In the genomic region with DNA sequence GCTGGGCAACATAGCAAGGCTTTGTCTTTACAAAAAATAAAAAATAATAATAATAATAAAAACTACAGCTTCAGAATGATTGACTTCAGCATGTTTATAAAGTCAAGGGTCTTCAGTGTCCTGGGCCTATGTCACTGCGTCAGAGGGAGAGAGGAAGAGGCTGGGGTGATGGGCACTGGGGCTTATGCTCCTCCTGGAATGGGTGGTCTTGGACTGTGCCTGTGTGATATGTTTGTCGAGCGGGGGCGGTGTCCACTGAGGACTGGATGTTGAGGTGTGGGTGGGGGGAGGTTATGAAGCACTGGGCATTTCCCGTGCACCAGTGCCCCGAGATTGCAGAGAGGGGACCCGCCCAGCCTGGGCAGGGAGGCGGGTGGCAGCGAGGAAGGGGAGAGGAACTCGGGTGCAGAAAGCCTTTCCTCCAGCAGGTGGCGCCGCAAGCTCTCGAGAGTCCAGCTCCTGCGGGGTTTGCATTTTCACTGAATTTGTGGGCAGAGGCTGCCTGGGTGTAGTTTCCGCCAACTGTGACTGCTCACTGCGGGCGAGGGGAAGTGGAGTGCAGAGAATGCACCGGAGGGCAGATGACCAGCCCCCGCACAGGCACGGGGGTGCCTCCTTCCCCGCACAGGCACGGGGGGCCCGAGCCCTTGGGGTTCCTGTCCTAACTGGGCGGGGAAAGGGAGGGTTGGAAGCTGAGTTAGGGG, we compare ENCODE assay signal across 8 cellular contexts.
A peak's percentile ranks its signal among the peaks of the same experiment; 100 is the strongest.
DNase-seq lines count a peak whose midpoint lies in the region; ATAC-seq lines count a peak whose summit lies in the region.

No MANE protein-coding gene starts in this region.

- DNase-seq in D341Med (ENCODE audit: low spot score), result peak; percentile 97
- DNase-seq in HuH-7.5 (ENCODE audit: low spot score), result peak; percentile 88
- peak; percentile 42 for DNase-seq in NT2/D1 (ENCODE audit: low read depth, low spot score)
- DNase-seq in activated CD8-positive, alpha-beta memory T cell treated with anti-CD3 and anti-CD28 coated beads, Interleukin-2, amount 50 U/mL, for 4 hours, result peak; percentile 98
- DNase-seq in epithelial cell of prostate (ENCODE audit: low read depth, low spot score), result no peak
- DNase-seq in stimulated activated CD8-positive, alpha-beta memory T cell treated with anti-CD3 and anti-CD28 coated beads, Interleukin-7, amount 100 ng/mL, for 24 hours (ENCODE audit: low read depth), result peak; percentile 97

- H3K4me3 ChIP-seq in NT2/D1 (ENCODE audit: insufficient read length, low read depth), result no peak overlapping the region
- H3K4me3 ChIP-seq in muscle layer of colon (ENCODE audit: low read depth in 1 of 2, low read length in 2 of 2), result peak overlapping the region; percentile 21 to 37

- ATAC-seq in GM21390 (IDR thresholded peaks at IDR 0.05; ENCODE audit: unreplicated experiment), result peak; percentile 65

- H3K36me3 ChIP-seq in NT2/D1 (ENCODE audit: insufficient read depth, insufficient read length, low read length) (peaks cover 6% of the 10 kb centered on the region), muscle layer of colon (ENCODE audit: insufficient read depth, low read length) (no peaks in the 10 kb centered on the region)

- H3K9ac ChIP-seq in NT2/D1 (ENCODE audit: insufficient read length, low read depth) (peak overlapping the region; percentile 81), muscle layer of colon (ENCODE audit: low read length) (no peak overlapping the region)

- H3K27ac ChIP-seq in epithelial cell of prostate, result peak overlapping the region; percentile 65
- peak overlapping the region; percentile 78 for H3K27ac ChIP-seq in muscle layer of colon (ENCODE audit: low read depth, low read length)

- no peaks in the 10 kb centered on the region; the same call in 1 of the 2 replicates for H3K9me3 ChIP-seq in NT2/D1 (ENCODE audit: insufficient read depth, low read length)
- no peaks in the 10 kb centered on the region for H3K9me3 ChIP-seq in muscle layer of colon (ENCODE audit: low read length)

- peaks cover 2% of the 10 kb centered on the region for H3K4me1 ChIP-seq in NT2/D1 (ENCODE audit: insufficient read depth, insufficient read length)
- peaks cover 21% of the 10 kb centered on the region for H3K4me1 ChIP-seq in muscle layer of colon (ENCODE audit: insufficient read depth, low read length)

- no peaks in the 10 kb centered on the region for H3K27me3 ChIP-seq in NT2/D1 (ENCODE audit: insufficient read depth, insufficient read length)
- no peaks in the 10 kb centered on the region for H3K27me3 ChIP-seq in muscle layer of colon (ENCODE audit: control insufficient read depth in 1 of 2, insufficient read depth in 2 of 2, low read length in 2 of 2)
